Comparison of ENCODE assay signal across 25 cellular contexts in genomic region chr21:32549454-32549853, GRCh38. TPM values are rescaled to one million over a fixed set of nuclear protein-coding genes. Genes with fewer than 3 reads are reported as not detected.
"Had no signal": no experiment of that assay in that cellular context is flagged by ENCODE, and none has a peak within 500 bp of the region (broad histone marks: within the 10 kb centered on the region; RNA-seq: fewer than 3 reads in every experiment).

No MANE protein-coding gene starts in this region.

- ATAC-seq: left lobe of liver; mucosa of descending colon; natural killer cell treated with Interleukin-12 subunit alpha and Interleukin-12 subunit beta and Interleukin-15 and Interleukin-18, amount 100 ng/mL, for 72 hours; psoas muscle; stimulated activated memory B cell treated with anti-CD40 and anti-IgM and Interleukin-4, amounts not matched to agents 10 μg/mL and 1 μg/mL and 100 μg/mL, for 72 hours; stimulated activated naive CD8-positive, alpha-beta T cell treated with anti-CD3 and anti-CD28 coated beads, Interleukin-15, Interleukin-2, amounts not matched to agents 100 U/mL and 50 U/mL, for 24 hours had no signal

- H3K36me3 Mint-ChIP-seq: memory B cell; naive B cell; natural killer cell treated with Interleukin-12 subunit alpha and Interleukin-12 subunit beta and Interleukin-15 and Interleukin-18, amount 100 ng/mL, for 72 hours; stimulated activated memory B cell treated with anti-CD40 and anti-IgM and Interleukin-4, amounts not matched to agents 10 μg/mL and 1 μg/mL and 100 μg/mL, for 72 hours; type B pancreatic cell had no signal

- H3K4me3 Mint-ChIP-seq: memory B cell; naive B cell; natural killer cell treated with Interleukin-12 subunit alpha and Interleukin-12 subunit beta and Interleukin-15 and Interleukin-18, amount 100 ng/mL, for 72 hours; stimulated activated memory B cell treated with anti-CD40 and anti-IgM and Interleukin-4, amounts not matched to agents 10 μg/mL and 1 μg/mL and 100 μg/mL, for 72 hours; type B pancreatic cell had no signal

- H3K27me3 Mint-ChIP-seq: natural killer cell treated with Interleukin-12 subunit alpha and Interleukin-12 subunit beta and Interleukin-15 and Interleukin-18, amount 100 ng/mL, for 72 hours had no signal

- DNase-seq: dorsolateral prefrontal cortex; effector CD4-positive, alpha-beta T cell; head of caudate nucleus; kidney; mucosa of descending colon; naive B cell; nucleus accumbens; posterior cingulate gyrus; psoas muscle; right cardiac atrium; sigmoid colon; stimulated activated CD4-positive, alpha-beta T cell treated with anti-CD3 and anti-CD28 coated beads, Interleukin-4, amount 100 ng/mL, for 4 hours; stimulated activated naive CD8-positive, alpha-beta T cell treated with anti-CD3 and anti-CD28 coated beads, Interleukin-15, Interleukin-2, amounts not matched to agents 100 U/mL and 50 U/mL, for 24 hours; substantia nigra; testis; tibial artery had no signal

- H3K4me1 Mint-ChIP-seq: memory B cell; naive B cell; stimulated activated memory B cell treated with anti-CD40 and anti-IgM and Interleukin-4, amounts not matched to agents 10 μg/mL and 1 μg/mL and 100 μg/mL, for 72 hours had no signal

- H3K27ac Mint-ChIP-seq: memory B cell; natural killer cell treated with Interleukin-12 subunit alpha and Interleukin-12 subunit beta and Interleukin-15 and Interleukin-18, amount 100 ng/mL, for 72 hours; stimulated activated memory B cell treated with anti-CD40 and anti-IgM and Interleukin-4, amounts not matched to agents 10 μg/mL and 1 μg/mL and 100 μg/mL, for 72 hours; type B pancreatic cell had no signal

- FAIRE-seq: colon, frontal cortex, kidney had no signal

- H3K9me3 Mint-ChIP-seq: memory B cell; natural killer cell treated with Interleukin-12 subunit alpha and Interleukin-12 subunit beta and Interleukin-15 and Interleukin-18, amount 100 ng/mL, for 72 hours; stimulated activated memory B cell treated with anti-CD40 and anti-IgM and Interleukin-4, amounts not matched to agents 10 μg/mL and 1 μg/mL and 100 μg/mL, for 72 hours; type B pancreatic cell had no signal

RNA-seq across cellular contexts. Expression of gene TCP10L, which starts 35.9 kb away (rescaled TPM):
- total RNA-seq: fibroblast of villous mesenchyme, skeletal muscle tissue had no signal
